Comparison of ENCODE assay signal across 18 cellular contexts in the genomic region with DNA sequence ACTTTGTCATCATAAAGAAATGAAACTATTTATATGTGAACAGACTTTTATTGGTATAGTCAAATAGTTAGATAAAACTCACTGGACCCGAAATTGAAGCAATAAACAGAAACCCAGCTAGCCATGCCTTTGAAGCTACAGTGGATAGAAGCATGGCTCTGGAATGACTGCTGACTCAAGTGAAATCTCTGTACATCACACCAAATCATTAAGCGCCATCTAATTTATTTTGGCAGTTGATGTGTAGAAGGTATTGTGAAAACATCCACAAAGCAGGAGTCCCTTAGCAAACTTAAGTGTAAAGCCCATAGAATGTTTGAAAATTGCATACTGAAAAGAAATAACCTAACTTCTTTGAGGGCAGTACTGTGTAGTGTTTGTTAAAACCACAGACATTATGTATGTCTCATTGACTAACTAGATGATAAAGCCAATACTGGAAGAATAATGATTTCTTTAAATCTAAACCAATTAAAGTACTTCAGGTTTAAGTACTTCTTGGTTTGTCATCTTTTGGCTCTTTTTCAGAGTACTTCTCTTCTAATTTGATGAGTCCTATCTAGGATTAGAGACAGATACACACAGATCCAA. TPM values are rescaled to one million over a fixed set of nuclear protein-coding genes. Genes with fewer than 3 reads are reported as not detected.
DNase-seq lines count a peak whose midpoint lies in the region; ATAC-seq and TF ChIP-seq lines count a peak whose summit lies in the region.
"Had no signal": no experiment of that assay in that cellular context is flagged by ENCODE, and none has a peak within 500 bp of the region (broad histone marks: within the 10 kb centered on the region; RNA-seq: fewer than 3 reads in every experiment).

No MANE protein-coding gene starts in this region.

- no peak overlapping the region for H3K4me3 ChIP-seq in fibroblast of mammary gland (ENCODE audit: control insufficient read depth, low read depth, low read length)
- H3K4me3 ChIP-seq: prostate gland had no signal

- no peaks in the 10 kb centered on the region for H3K9me3 Mint-ChIP-seq in activated CD4-positive, alpha-beta T cell treated with anti-CD3 and anti-CD28 coated beads, Interleukin-2, amount 10 ng/mL, durations not matched to agents 24 days and 14 days
- H3K9me3 Mint-ChIP-seq in T-cell, result no peaks in the 10 kb centered on the region

- peaks cover 21% of the 10 kb centered on the region for H3K4me1 Mint-ChIP-seq in activated CD4-positive, alpha-beta T cell treated with anti-CD3 and anti-CD28 coated beads, Interleukin-2, amount 10 ng/mL, durations not matched to agents 24 days and 14 days
- H3K4me1 Mint-ChIP-seq in T-cell, result peaks cover 53 to 68% (median 56%) of the 10 kb centered on the region in 3 donors

- CTCF ChIA-PET in T-cell (lab: Charles Lee), result interaction anchor here (0.6 to 2.4 kb wide), 6 partner anchors 9 to 117 kb away, joined by 3 to 14 read pairs (median 3); no protein-coding TSS in a partner anchor

- no peaks in the 10 kb centered on the region for H3K27me3 Mint-ChIP-seq in activated CD4-positive, alpha-beta T cell treated with anti-CD3 and anti-CD28 coated beads, Interleukin-2, amount 10 ng/mL, durations not matched to agents 24 days and 14 days
- no peaks in the 10 kb centered on the region for H3K27me3 Mint-ChIP-seq in T-cell

- H3K4me3 Mint-ChIP-seq in activated CD4-positive, alpha-beta T cell treated with anti-CD3 and anti-CD28 coated beads, Interleukin-2, amount 10 ng/mL, durations not matched to agents 24 days and 14 days, result no peak overlapping the region
- no peak overlapping the region for H3K4me3 Mint-ChIP-seq in T-cell

- peaks cover 40% of the 10 kb centered on the region for H3K36me3 Mint-ChIP-seq in activated CD4-positive, alpha-beta T cell treated with anti-CD3 and anti-CD28 coated beads, Interleukin-2, amount 10 ng/mL, durations not matched to agents 24 days and 14 days (ENCODE audit: low read depth)
- peaks cover 30% of the 10 kb centered on the region for H3K36me3 Mint-ChIP-seq in T-cell

- TF ChIP-seq CTCF in fibroblast of mammary gland (conservative IDR thresholded peaks at IDR 0.05; ENCODE audit: control insufficient read depth, insufficient read depth, low read depth, low read length) (no peak), foreskin keratinocyte (conservative IDR thresholded peaks at IDR 0.05) (no peak)

- ATAC-seq in T-cell (replicated peaks in 1 of 4) (peak in 1 of 4 experiments; percentile 18), foreskin keratinocyte (no peak)

- H3K27ac Mint-ChIP-seq in activated CD4-positive, alpha-beta T cell treated with anti-CD3 and anti-CD28 coated beads, Interleukin-2, amount 10 ng/mL, durations not matched to agents 24 days and 14 days, result peak overlapping the region; percentile 8
- H3K27ac Mint-ChIP-seq in T-cell, result peak overlapping the region; percentile 49 to 65

- no peaks in the 10 kb centered on the region for H3K27me3 ChIP-seq in foreskin keratinocyte

- intact Hi-C loops in activated CD4-positive, alpha-beta T cell treated with anti-CD3 and anti-CD28 coated beads, Interleukin-2, amount 10 ng/mL, durations not matched to agents 24 days and 14 days (cut with micrococcal nuclease), result loop anchor here (5.0 kb wide), 1 partner anchor 87 kb away; no protein-coding TSS in a partner anchor

- POLR2A ChIA-PET in T-cell (lab: Charles Lee), result interaction anchor here (0.6 to 1.1 kb wide), 2 partner anchors 21 to 39 kb away, joined by 3 to 8 read pairs; no protein-coding TSS in a partner anchor

- no peak overlapping the region for H3K27ac ChIP-seq in foreskin keratinocyte

- no peak for DNase-seq in activated CD4-positive, alpha-beta T cell treated with anti-CD3 and anti-CD28 coated beads, Interleukin-2, amount 10 ng/mL, durations not matched to agents 24 days and 14 days
- no peak for DNase-seq in activated CD4-positive, alpha-beta T cell treated with anti-CD3 and anti-CD28 coated beads for 48 hours
- DNase-seq in T-cell, result no peak
- peak; percentile 8 for DNase-seq in fibroblast of mammary gland (ENCODE audit: low read depth)
- DNase-seq in renal cortical epithelial cell (ENCODE audit: low read depth), result peak; percentile 38
- no peak for DNase-seq in islet precursor cell
- no peak for DNase-seq in foreskin keratinocyte
- no peak for DNase-seq in SK-N-DZ (ENCODE audit: low spot score)
- DNase-seq: activated naive CD4-positive, alpha-beta T cell treated with Interleukin-2 at 50 U/mL for 16 hours; caudate nucleus; HCEC 1CT; KBM-7; kidney; NCI-H1417; NCI-H226 had no signal

- peaks cover 13% of the 10 kb centered on the region for H3K4me1 ChIP-seq in foreskin keratinocyte

RNA-seq across cellular contexts. Expression of a gene that starts 42.8 kb away (rescaled TPM):
- 0.80 and 1.3 TPM in 2 replicates for total RNA-seq in activated CD4-positive, alpha-beta T cell treated with anti-CD3 and anti-CD28 coated beads, Interleukin-2, amount 10 ng/mL, durations not matched to agents 24 days and 14 days
- total RNA-seq in T-cell, result 1 to 10 TPM in 4 of 5 donors, under 1 TPM in 1; 0.75 to 2.0 (median 1.5) TPM
- 0.45 TPM in 1 of 2 replicates, not detected in the other for total RNA-seq in renal cortical epithelial cell
- total RNA-seq in foreskin keratinocyte, result 0.03 and 0.21 TPM in 2 replicates
- 0.07 and 0.13 TPM in 2 replicates for polyA plus RNA-seq in foreskin keratinocyte
- not detected in 2 replicates for polyA plus RNA-seq in SK-N-DZ (2014; cell fraction: cytosol; rRNA removed)
- not detected in 2 replicates for polyA plus RNA-seq in SK-N-DZ (2014; cell fraction: nucleus; rRNA removed)
- total RNA-seq: A172, SK-MEL-5 had no signal

RNA-seq across cellular contexts. Expression of a gene that starts 50.0 kb away (rescaled TPM):
- 46.7 and 49.2 TPM in 2 replicates for total RNA-seq in activated CD4-positive, alpha-beta T cell treated with anti-CD3 and anti-CD28 coated beads, Interleukin-2, amount 10 ng/mL, durations not matched to agents 24 days and 14 days
- total RNA-seq in T-cell (100 to 1,000 TPM; 123 to 265 (median 130) TPM), renal cortical epithelial cell (37.2 and 60.7 TPM in 2 replicates), foreskin keratinocyte (26.3 and 26.7 TPM in 2 replicates)
- polyA plus RNA-seq in foreskin keratinocyte, result 14.0 and 16.0 TPM in 2 replicates
- polyA plus RNA-seq in SK-N-DZ (2014; cell fraction: cytosol; rRNA removed), result 39.4 and 44.9 TPM in 2 replicates
- polyA plus RNA-seq in SK-N-DZ (2014; cell fraction: nucleus; rRNA removed), result 66.3 and 91.6 TPM in 2 replicates

Comparison
In these comparisons a context has a peak if more than half of its experiments do, and no peak if none do; other contexts are left out.
1. DNase-seq: peak in fibroblast of mammary gland (single experiment) and renal cortical epithelial cell (single experiment); none in activated CD4-positive, alpha-beta T cell treated with anti-CD3 and anti-CD28 coated beads, Interleukin-2, amount 10 ng/mL, durations not matched to agents 24 days and 14 days (single experiment), activated CD4-positive, alpha-beta T cell treated with anti-CD3 and anti-CD28 coated beads for 48 hours (single experiment), T-cell (0 of 34), islet precursor cell (single experiment), foreskin keratinocyte (0 of 2) and SK-N-DZ (single experiment).